Comparison of ENCODE assay signal across 1 cellular context in the genomic region with DNA sequence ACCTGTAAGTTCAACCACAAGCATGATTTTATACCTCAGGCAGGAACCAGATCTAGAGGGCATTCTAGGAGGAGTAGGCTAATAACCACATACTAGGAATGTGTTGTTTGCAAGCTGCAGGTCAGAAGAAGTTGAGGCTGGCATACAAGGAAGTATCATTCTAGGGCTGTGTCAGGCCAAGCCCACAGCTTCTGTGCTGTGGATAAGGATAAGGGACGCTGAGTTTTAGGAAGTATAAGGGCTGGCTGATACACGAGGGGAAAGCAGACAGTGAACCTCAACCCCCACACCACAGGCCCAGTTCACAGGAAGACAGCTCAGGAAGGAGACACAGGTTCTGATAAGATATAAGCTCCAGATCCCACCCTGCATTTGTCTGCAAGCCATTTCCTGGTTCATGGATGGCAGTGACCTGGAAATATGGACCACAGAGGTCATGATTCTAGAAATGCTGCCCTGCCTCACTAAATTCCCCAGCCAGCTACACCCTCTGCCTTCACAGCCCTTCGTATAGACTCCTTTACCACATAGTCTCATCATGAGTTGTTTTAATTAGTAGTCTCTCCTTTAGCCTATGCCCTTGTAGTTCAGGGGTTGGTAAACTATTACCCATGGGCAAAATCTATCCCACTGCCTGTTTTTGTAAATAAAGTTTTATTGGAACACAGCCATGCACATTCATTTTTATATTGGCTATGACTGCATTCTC.
TF ChIP-seq lines count a peak whose summit lies in the region.

No MANE protein-coding gene starts in this region.

TF ChIP-seq in K562, 482 proteins besides CTCF, POLR2A, EP300 and RAD21 (continued from another document and continues in another):
- TF ChIP-seq ZBTB33 (CRISPR knock-in tag; IDR thresholded peaks at IDR 0.05) (0 out of 2 replicates have a peak, but pooled peaks have one; percentile 33), ZNF212 (CRISPR knock-in tag; IDR thresholded peaks at IDR 0.05) (no peak), USF2 (CRISPR knock-in tag; IDR thresholded peaks at IDR 0.05) (no peak), SOX6 (IDR thresholded peaks at IDR 0.05) (peak; percentile 78), ZNF23 (CRISPR knock-in tag; IDR thresholded peaks at IDR 0.05) (no peak), CXXC5 (CRISPR knock-in tag; IDR thresholded peaks at IDR 0.05) (peak; percentile 74), ZNF449 (CRISPR knock-in tag; IDR thresholded peaks at IDR 0.05) (peak; percentile 23; the same call in 1 of the 2 replicates), CBFA2T2 (conservative IDR thresholded peaks at IDR 0.05) (peak; percentile 92), STAG1 (CRISPR knock-in tag; IDR thresholded peaks at IDR 0.05; ENCODE audit: borderline replicate concordance) (no peak), ZSCAN29 (IDR thresholded peaks at IDR 0.05) (no peak), MECOM (CRISPR knock-in tag; IDR thresholded peaks at IDR 0.05) (no peak; the same call in 1 of the 2 replicates), ZC3H8 (IDR thresholded peaks at IDR 0.05) (no peak), SRSF7 (optimal IDR thresholded peaks at IDR 0.05; ENCODE audit: low read depth, low read length) (no peak), ZNF79 (CRISPR knock-in tag; IDR thresholded peaks at IDR 0.05; ENCODE audit: low read depth) (no peak), HCFC1 (IDR thresholded peaks at IDR 0.05; ENCODE audit: low read depth, low read length) (no peak), NONO (IDR thresholded peaks at IDR 0.05; ENCODE audit: low read depth in 2 of 2, low read length in 1 of 2) (no peak), PHF20 (IDR thresholded peaks at IDR 0.05; ENCODE audit: partially characterized antibody) (peak; percentile 37), ZNF146 (CRISPR knock-in tag; IDR thresholded peaks at IDR 0.05; ENCODE audit: unreplicated experiment) (no peak), HDAC3 (IDR thresholded peaks at IDR 0.05; ENCODE audit: borderline replicate concordance, partially characterized antibody) (peak; percentile 87), YY1 (IDR thresholded peaks at IDR 0.05; ENCODE audit: borderline replicate concordance in 1 of 3, control insufficient read depth in 1 of 3, extremely low read depth in 1 of 3, insufficient read depth in 3 of 3, insufficient read length in 1 of 3, insufficient replicate concordance in 2 of 3, low read depth in 1 of 3, low read length in 2 of 3) (no peak), MAFG (tag; conservative IDR thresholded peaks at IDR 0.05) (no peak), ELF2 (CRISPR knock-in tag; IDR thresholded peaks at IDR 0.05) (peak; percentile 64; the same call in 1 of the 2 replicates), NR2C1 (IDR thresholded peaks at IDR 0.05) (peak; percentile 88), NR2C1 (tag; IDR thresholded peaks at IDR 0.05) (peak; percentile 90), NFE2L1 (tag; IDR thresholded peaks at IDR 0.05; ENCODE audit: borderline replicate concordance, low read depth) (no peak), ZNF583 (CRISPR knock-in tag; IDR thresholded peaks at IDR 0.05) (0 out of 2 replicates have a peak, but pooled peaks have one; percentile 28), KDM1A (IDR thresholded peaks at IDR 0.05) (peak; percentile 54 to 63; a peak in 2 of 4 replicates), GTF2F1 (IDR thresholded peaks at IDR 0.05; ENCODE audit: low read depth, low read length) (no peak), RB1 (IDR thresholded peaks at IDR 0.05; ENCODE audit: low read depth) (peak; percentile 20; the same call in 1 of the 2 replicates), HOXB6 (CRISPR knock-in tag; IDR thresholded peaks at IDR 0.05; ENCODE audit: borderline replicate concordance) (no peak), ZEB2 (IDR thresholded peaks at IDR 0.05) (no peak; the same call in 1 of the 2 replicates), HNRNPH1 (optimal IDR thresholded peaks at IDR 0.05; ENCODE audit: low read depth, low read length) (no peak), ZFX (CRISPR knock-in tag; IDR thresholded peaks at IDR 0.05) (no peak), CBX1 (IDR thresholded peaks at IDR 0.05; ENCODE audit: low read depth) (no peak), MBD1 (CRISPR knock-in tag; IDR thresholded peaks at IDR 0.05) (no peak), AFF4 (CRISPR knock-in tag; IDR thresholded peaks at IDR 0.05) (no peak), GATAD2A (IDR thresholded peaks at IDR 0.05) (peak; percentile 85; the same call in 1 of the 2 replicates), DMBX1 (CRISPR knock-in tag; IDR thresholded peaks at IDR 0.05; ENCODE audit: borderline replicate concordance) (peak; percentile 89), NFXL1 (CRISPR knock-in tag; IDR thresholded peaks at IDR 0.05) (no peak), SP1 (CRISPR knock-in tag; IDR thresholded peaks at IDR 0.05) (no peak)
- TF ChIP-seq, protein P1, sequence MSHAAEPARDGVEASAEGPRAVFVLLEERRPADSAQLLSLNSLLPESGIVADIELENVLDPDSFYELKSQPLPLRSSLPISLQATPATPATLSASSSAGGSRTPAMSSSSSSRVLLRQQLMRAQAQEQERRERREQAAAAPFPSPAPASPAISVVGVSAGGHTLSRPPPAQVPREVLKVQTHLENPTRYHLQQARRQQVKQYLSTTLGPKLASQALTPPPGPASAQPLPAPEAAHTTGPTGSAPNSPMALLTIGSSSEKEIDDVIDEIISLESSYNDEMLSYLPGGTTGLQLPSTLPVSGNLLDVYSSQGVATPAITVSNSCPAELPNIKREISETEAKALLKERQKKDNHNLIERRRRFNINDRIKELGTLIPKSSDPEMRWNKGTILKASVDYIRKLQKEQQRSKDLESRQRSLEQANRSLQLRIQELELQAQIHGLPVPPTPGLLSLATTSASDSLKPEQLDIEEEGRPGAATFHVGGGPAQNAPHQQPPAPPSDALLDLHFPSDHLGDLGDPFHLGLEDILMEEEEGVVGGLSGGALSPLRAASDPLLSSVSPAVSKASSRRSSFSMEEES (CRISPR knock-in tag; IDR thresholded peaks at IDR 0.05) = no peak
- TF ChIP-seq, protein P2, sequence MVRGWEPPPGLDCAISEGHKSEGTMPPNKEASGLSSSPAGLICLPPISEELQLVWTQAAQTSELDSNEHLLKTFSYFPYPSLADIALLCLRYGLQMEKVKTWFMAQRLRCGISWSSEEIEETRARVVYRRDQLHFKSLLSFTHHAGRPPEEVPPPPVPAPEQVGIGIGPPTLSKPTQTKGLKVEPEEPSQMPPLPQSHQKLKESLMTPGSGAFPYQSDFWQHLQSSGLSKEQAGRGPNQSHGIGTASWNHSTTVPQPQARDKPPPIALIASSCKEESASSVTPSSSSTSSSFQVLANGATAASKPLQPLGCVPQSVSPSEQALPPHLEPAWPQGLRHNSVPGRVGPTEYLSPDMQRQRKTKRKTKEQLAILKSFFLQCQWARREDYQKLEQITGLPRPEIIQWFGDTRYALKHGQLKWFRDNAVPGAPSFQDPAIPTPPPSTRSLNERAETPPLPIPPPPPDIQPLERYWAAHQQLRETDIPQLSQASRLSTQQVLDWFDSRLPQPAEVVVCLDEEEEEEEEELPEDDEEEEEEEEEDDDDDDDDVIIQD (CRISPR knock-in tag; IDR thresholded peaks at IDR 0.05) = no peak
- TF ChIP-seq, protein P3, sequence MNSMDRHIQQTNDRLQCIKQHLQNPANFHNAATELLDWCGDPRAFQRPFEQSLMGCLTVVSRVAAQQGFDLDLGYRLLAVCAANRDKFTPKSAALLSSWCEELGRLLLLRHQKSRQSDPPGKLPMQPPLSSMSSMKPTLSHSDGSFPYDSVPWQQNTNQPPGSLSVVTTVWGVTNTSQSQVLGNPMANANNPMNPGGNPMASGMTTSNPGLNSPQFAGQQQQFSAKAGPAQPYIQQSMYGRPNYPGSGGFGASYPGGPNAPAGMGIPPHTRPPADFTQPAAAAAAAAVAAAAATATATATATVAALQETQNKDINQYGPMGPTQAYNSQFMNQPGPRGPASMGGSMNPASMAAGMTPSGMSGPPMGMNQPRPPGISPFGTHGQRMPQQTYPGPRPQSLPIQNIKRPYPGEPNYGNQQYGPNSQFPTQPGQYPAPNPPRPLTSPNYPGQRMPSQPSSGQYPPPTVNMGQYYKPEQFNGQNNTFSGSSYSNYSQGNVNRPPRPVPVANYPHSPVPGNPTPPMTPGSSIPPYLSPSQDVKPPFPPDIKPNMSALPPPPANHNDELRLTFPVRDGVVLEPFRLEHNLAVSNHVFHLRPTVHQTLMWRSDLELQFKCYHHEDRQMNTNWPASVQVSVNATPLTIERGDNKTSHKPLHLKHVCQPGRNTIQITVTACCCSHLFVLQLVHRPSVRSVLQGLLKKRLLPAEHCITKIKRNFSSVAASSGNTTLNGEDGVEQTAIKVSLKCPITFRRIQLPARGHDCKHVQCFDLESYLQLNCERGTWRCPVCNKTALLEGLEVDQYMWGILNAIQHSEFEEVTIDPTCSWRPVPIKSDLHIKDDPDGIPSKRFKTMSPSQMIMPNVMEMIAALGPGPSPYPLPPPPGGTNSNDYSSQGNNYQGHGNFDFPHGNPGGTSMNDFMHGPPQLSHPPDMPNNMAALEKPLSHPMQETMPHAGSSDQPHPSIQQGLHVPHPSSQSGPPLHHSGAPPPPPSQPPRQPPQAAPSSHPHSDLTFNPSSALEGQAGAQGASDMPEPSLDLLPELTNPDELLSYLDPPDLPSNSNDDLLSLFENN (IDR thresholded peaks at IDR 0.05; ENCODE audit: low read depth in 2 of 2, low read length in 2 of 2) = peak in 1 of 2 experiments; percentile 80; a peak in 1 of 4 replicates
